In genomic region chr4:98290511-98290910, GRCh38 we compare ENCODE assay signal across 13 cellular contexts. TPM values are rescaled to one million over a fixed set of nuclear protein-coding genes. Genes with fewer than 3 reads are reported as not detected.
A peak's percentile ranks its signal among the peaks of the same experiment; 100 is the strongest.
DNase-seq lines count a peak whose midpoint lies in the region; ATAC-seq, FAIRE-seq and TF ChIP-seq lines count a peak whose summit lies in the region.
"Had no signal": no experiment of that assay in that cellular context is flagged by ENCODE, and none has a peak within 500 bp of the region (broad histone marks: within the 10 kb centered on the region; RNA-seq: fewer than 3 reads in every experiment).

No MANE protein-coding gene starts in this region.

- H3K27ac ChIP-seq in CD4-positive, alpha-beta T cell (ENCODE audit: low read depth, low read length): no peak overlapping the region
- H3K27ac ChIP-seq: psoas muscle had no signal

- TF ChIP-seq CTCF in CD4-positive, alpha-beta T cell (IDR thresholded peaks at IDR 0.05): no peak

- peaks cover 63% of the 10 kb centered on the region for H3K4me1 Mint-ChIP-seq in CD4-positive, alpha-beta T cell (ENCODE audit: low read depth)
- peaks cover 39% of the 10 kb centered on the region for H3K4me1 Mint-ChIP-seq in central memory CD8-positive, alpha-beta T cell

- peak overlapping the region; percentile 81 for H3K27ac Mint-ChIP-seq in CD4-positive, alpha-beta T cell
- H3K27ac Mint-ChIP-seq in central memory CD8-positive, alpha-beta T cell (ENCODE audit: low read depth): peak overlapping the region; percentile 38

- no peak for DNase-seq in CD4-positive, alpha-beta T cell
- DNase-seq in NAMALWA (ENCODE audit: low spot score): peak; percentile 37
- no peak for DNase-seq in central memory CD8-positive, alpha-beta T cell (ENCODE audit: low spot score in 2 of 2)
- DNase-seq in pons (ENCODE audit: low spot score): peak; percentile 13
- DNase-seq in NCI-H146 (lab: John Stamatoyannopoulos, UW): no peak
- no peak for DNase-seq in GM12892 (ENCODE audit: insufficient read length)
- no peak for DNase-seq in NCI-H446 (lab: John Stamatoyannopoulos, UW)
- DNase-seq: central memory CD4-positive, alpha-beta T cell; NCI-H1930; PC-3; psoas muscle; T1000 had no signal

- ATAC-seq in CD4-positive, alpha-beta T cell (ENCODE audit: poor library complexity): no peak
- no peak for ATAC-seq in central memory CD8-positive, alpha-beta T cell (replicated peaks; ENCODE audit: extremely low read depth, poor library complexity, severe bottlenecking)
- ATAC-seq in GM21723 (IDR thresholded peaks at IDR 0.05; ENCODE audit: unreplicated experiment): no peak
- ATAC-seq: PC-3, psoas muscle had no signal

- POLR2A ChIA-PET in CD4-positive, alpha-beta T cell (lab: Charles Lee): interaction anchor here (1.2 kb wide), 1 partner anchor 29 kb away, joined by 8 read pairs; the partner anchor contains the start of gene RAP1GDS1

- CTCF ChIA-PET in CD4-positive, alpha-beta T cell (lab: Charles Lee): interaction anchor here (0.7 to 1.4 kb wide), 2 partner anchors 17 to 148 kb away, joined by 3 read pairs; partner anchors contain the start of gene STPG2

- no peaks in the 10 kb centered on the region for H3K9me3 Mint-ChIP-seq in CD4-positive, alpha-beta T cell
- H3K9me3 Mint-ChIP-seq in central memory CD8-positive, alpha-beta T cell: no peaks in the 10 kb centered on the region

- H3K27me3 ChIP-seq in CD4-positive, alpha-beta T cell (ENCODE audit: control insufficient read depth, insufficient read depth, low read length): no peaks in the 10 kb centered on the region

- no peaks in the 10 kb centered on the region for H3K27me3 Mint-ChIP-seq in CD4-positive, alpha-beta T cell
- no peaks in the 10 kb centered on the region for H3K27me3 Mint-ChIP-seq in central memory CD8-positive, alpha-beta T cell

- peaks cover 24% of the 10 kb centered on the region for H3K36me3 Mint-ChIP-seq in CD4-positive, alpha-beta T cell (ENCODE audit: low read depth)
- H3K36me3 Mint-ChIP-seq in central memory CD8-positive, alpha-beta T cell (ENCODE audit: insufficient read depth): peaks cover 12% of the 10 kb centered on the region

- no peak for FAIRE-seq in GM12892 (lab: Jason Lieb, UNC)

- no peak overlapping the region for H3K4me3 Mint-ChIP-seq in CD4-positive, alpha-beta T cell
- H3K4me3 Mint-ChIP-seq in central memory CD8-positive, alpha-beta T cell: no peak overlapping the region

- no peaks in the 10 kb centered on the region for H3K9me3 ChIP-seq in CD4-positive, alpha-beta T cell (ENCODE audit: control insufficient read depth, low read length)
- H3K9me3 ChIP-seq: psoas muscle had no signal

- no peak for TF ChIP-seq POLR2A in GM12892 (IDR thresholded peaks at IDR 0.05; ENCODE audit: low read depth, low read length)

- intact Hi-C loops in CD4-positive, alpha-beta T cell (cut with DNase I, micrococcal nuclease): no loop called here

RNA-seq across cellular contexts. Expression of gene RAP1GDS1, which starts 29.3 kb away (rescaled TPM):
- total RNA-seq in CD4-positive, alpha-beta T cell: 10 to 100 TPM; 22.3 to 25.2 TPM
- polyA plus RNA-seq in GM12892 (2012; ENCODE audit: missing spikeins): 17.2 TPM

Comparison
In these comparisons a context has a peak if more than half of its experiments do, and no peak if none do; other contexts are left out.
1. DNase-seq: peak in NAMALWA (single experiment) and pons (single experiment); none in CD4-positive, alpha-beta T cell (0 of 10), central memory CD8-positive, alpha-beta T cell (0 of 2), NCI-H146 (single experiment), GM12892 (single experiment) and NCI-H446 (0 of 2).